24 cellular contexts compared by ENCODE assay signal in genomic region chr9:117681827-117682226, GRCh38. TPM values are rescaled to one million over a fixed set of nuclear protein-coding genes. Genes with fewer than 3 reads are reported as not detected.
"Had no signal": no experiment of that assay in that cellular context is flagged by ENCODE, and none has a peak within 500 bp of the region (broad histone marks: within the 10 kb centered on the region; RNA-seq: fewer than 3 reads in every experiment).

No MANE protein-coding gene starts in this region.

- DNase-seq: activated CD4-positive, alpha-beta T cell treated with anti-CD3 and anti-CD28 coated beads for 4 hours; activated CD8-positive, alpha-beta memory T cell treated with anti-CD3 and anti-CD28 coated beads, Interleukin-2, amount 50 U/mL, for 48 hours; activated CD8-positive, alpha-beta T cell treated with anti-CD3 and anti-CD28 coated beads, Interleukin-2, amount 10 ng/mL, durations not matched to agents 7 days and 5 days; activated naive CD4-positive, alpha-beta T cell treated with anti-CD3 and anti-CD28 coated beads, Interleukin-2, amount 50 U/mL, for 16 hours; activated naive CD8-positive, alpha-beta T cell treated with anti-CD3 and anti-CD28 coated beads, Interleukin-2, amount 10 ng/mL, durations not matched to agents 7 days and 5 days; activated T-cell treated with anti-CD3 and anti-CD28 coated beads, Interleukin-2, amount 50 U/mL, for 1 hour; adrenal gland; anterior cingulate cortex; cerebellar nuclear complex; KG1; NCI-H1694; NCI-H2029; NCI-H2107; NCI-H2171 treated with DMSO at 0.1 percent for 48 hours; NCI-H226; NCI-H510A; NCI-H526 treated with DMSO at 0.1 percent for 48 hours; PC-3; SHP77; T1000 had no signal

- H3K36me3 ChIP-seq: adrenal gland, SJSA1 had no signal

- H3K27me3 Mint-ChIP-seq: activated naive CD8-positive, alpha-beta T cell treated with anti-CD3 and anti-CD28 coated beads, Interleukin-2, amount 10 ng/mL, durations not matched to agents 7 days and 5 days had no signal

- H3K27ac ChIP-seq: adrenal gland, SJSA1 had no signal

- H3K4me3 ChIP-seq: adrenal gland, SJSA1 had no signal

- ATAC-seq: activated CD4-positive, CD25-positive, alpha-beta regulatory T cell treated with anti-CD3 and anti-CD28 coated beads, Interleukin-2, amount 50 U/mL, for 24 hours; activated CD8-positive, alpha-beta T cell treated with anti-CD3 and anti-CD28 coated beads, Interleukin-2, amount 10 ng/mL, durations not matched to agents 7 days and 5 days; PC-3; SK-N-SH treated with all-trans-retinoic acid at 6 μM for 48 hours had no signal

- H3K27me3 ChIP-seq: adrenal gland, SJSA1 had no signal

- H3K9me3 Mint-ChIP-seq: T-helper 1 cell treated with Interleukin-12 subunit alpha and Interleukin-12 subunit beta and Interleukin-4 antibody, amounts not matched to agents 30 μg/mL and 1 μg/mL, for 36 hours had no signal

- H3K4me3 Mint-ChIP-seq: activated CD8-positive, alpha-beta T cell treated with anti-CD3 and anti-CD28 coated beads, Interleukin-2, amount 10 ng/mL, durations not matched to agents 7 days and 5 days; activated naive CD8-positive, alpha-beta T cell treated with anti-CD3 and anti-CD28 coated beads, Interleukin-2, amount 10 ng/mL, durations not matched to agents 7 days and 5 days; T-helper 1 cell treated with Interleukin-12 subunit alpha and Interleukin-12 subunit beta and Interleukin-4 antibody, amounts not matched to agents 30 μg/mL and 1 μg/mL, for 36 hours had no signal

- H3K4me1 Mint-ChIP-seq: activated naive CD8-positive, alpha-beta T cell treated with anti-CD3 and anti-CD28 coated beads, Interleukin-2, amount 10 ng/mL, durations not matched to agents 7 days and 5 days had no signal

- H3K9me3 ChIP-seq: adrenal gland, SJSA1 had no signal

- H3K36me3 Mint-ChIP-seq: activated naive CD8-positive, alpha-beta T cell treated with anti-CD3 and anti-CD28 coated beads, Interleukin-2, amount 10 ng/mL, durations not matched to agents 7 days and 5 days had no signal

- H3K27ac Mint-ChIP-seq: activated CD8-positive, alpha-beta T cell treated with anti-CD3 and anti-CD28 coated beads, Interleukin-2, amount 10 ng/mL, durations not matched to agents 7 days and 5 days; activated naive CD8-positive, alpha-beta T cell treated with anti-CD3 and anti-CD28 coated beads, Interleukin-2, amount 10 ng/mL, durations not matched to agents 7 days and 5 days; T-helper 1 cell treated with Interleukin-12 subunit alpha and Interleukin-12 subunit beta and Interleukin-4 antibody, amounts not matched to agents 30 μg/mL and 1 μg/mL, for 36 hours had no signal

RNA-seq across cellular contexts. Expression of gene TLR4, which starts 22.4 kb away (rescaled TPM):
- total RNA-seq: PC-3 had no signal
